1 cellular context compared by ENCODE assay signal in the genomic region with DNA sequence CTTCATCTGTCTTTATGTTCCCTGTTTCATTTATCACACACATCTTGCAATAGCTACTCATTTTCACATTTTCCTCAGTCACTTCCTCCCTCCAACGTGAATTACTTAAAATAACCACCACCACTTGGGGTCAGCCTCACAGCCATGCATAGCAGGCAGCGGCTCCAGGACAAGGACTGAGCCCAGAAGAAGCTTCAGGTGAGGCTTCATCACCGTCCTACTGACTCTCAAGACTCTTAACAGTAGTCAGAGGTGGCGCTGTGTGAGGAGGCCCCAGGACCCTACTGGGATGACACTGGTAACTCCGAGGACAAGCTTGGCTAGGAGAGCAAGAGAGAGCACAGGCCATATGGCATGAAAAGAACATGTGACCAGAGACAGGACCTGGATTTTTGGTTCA.
TF ChIP-seq lines count a peak whose summit lies in the region.

No MANE protein-coding gene starts in this region.

TF ChIP-seq in GM23338, 12 proteins besides CTCF, POLR2A, EP300 and RAD21 (continued from another document):
- TF ChIP-seq, protein P1, sequence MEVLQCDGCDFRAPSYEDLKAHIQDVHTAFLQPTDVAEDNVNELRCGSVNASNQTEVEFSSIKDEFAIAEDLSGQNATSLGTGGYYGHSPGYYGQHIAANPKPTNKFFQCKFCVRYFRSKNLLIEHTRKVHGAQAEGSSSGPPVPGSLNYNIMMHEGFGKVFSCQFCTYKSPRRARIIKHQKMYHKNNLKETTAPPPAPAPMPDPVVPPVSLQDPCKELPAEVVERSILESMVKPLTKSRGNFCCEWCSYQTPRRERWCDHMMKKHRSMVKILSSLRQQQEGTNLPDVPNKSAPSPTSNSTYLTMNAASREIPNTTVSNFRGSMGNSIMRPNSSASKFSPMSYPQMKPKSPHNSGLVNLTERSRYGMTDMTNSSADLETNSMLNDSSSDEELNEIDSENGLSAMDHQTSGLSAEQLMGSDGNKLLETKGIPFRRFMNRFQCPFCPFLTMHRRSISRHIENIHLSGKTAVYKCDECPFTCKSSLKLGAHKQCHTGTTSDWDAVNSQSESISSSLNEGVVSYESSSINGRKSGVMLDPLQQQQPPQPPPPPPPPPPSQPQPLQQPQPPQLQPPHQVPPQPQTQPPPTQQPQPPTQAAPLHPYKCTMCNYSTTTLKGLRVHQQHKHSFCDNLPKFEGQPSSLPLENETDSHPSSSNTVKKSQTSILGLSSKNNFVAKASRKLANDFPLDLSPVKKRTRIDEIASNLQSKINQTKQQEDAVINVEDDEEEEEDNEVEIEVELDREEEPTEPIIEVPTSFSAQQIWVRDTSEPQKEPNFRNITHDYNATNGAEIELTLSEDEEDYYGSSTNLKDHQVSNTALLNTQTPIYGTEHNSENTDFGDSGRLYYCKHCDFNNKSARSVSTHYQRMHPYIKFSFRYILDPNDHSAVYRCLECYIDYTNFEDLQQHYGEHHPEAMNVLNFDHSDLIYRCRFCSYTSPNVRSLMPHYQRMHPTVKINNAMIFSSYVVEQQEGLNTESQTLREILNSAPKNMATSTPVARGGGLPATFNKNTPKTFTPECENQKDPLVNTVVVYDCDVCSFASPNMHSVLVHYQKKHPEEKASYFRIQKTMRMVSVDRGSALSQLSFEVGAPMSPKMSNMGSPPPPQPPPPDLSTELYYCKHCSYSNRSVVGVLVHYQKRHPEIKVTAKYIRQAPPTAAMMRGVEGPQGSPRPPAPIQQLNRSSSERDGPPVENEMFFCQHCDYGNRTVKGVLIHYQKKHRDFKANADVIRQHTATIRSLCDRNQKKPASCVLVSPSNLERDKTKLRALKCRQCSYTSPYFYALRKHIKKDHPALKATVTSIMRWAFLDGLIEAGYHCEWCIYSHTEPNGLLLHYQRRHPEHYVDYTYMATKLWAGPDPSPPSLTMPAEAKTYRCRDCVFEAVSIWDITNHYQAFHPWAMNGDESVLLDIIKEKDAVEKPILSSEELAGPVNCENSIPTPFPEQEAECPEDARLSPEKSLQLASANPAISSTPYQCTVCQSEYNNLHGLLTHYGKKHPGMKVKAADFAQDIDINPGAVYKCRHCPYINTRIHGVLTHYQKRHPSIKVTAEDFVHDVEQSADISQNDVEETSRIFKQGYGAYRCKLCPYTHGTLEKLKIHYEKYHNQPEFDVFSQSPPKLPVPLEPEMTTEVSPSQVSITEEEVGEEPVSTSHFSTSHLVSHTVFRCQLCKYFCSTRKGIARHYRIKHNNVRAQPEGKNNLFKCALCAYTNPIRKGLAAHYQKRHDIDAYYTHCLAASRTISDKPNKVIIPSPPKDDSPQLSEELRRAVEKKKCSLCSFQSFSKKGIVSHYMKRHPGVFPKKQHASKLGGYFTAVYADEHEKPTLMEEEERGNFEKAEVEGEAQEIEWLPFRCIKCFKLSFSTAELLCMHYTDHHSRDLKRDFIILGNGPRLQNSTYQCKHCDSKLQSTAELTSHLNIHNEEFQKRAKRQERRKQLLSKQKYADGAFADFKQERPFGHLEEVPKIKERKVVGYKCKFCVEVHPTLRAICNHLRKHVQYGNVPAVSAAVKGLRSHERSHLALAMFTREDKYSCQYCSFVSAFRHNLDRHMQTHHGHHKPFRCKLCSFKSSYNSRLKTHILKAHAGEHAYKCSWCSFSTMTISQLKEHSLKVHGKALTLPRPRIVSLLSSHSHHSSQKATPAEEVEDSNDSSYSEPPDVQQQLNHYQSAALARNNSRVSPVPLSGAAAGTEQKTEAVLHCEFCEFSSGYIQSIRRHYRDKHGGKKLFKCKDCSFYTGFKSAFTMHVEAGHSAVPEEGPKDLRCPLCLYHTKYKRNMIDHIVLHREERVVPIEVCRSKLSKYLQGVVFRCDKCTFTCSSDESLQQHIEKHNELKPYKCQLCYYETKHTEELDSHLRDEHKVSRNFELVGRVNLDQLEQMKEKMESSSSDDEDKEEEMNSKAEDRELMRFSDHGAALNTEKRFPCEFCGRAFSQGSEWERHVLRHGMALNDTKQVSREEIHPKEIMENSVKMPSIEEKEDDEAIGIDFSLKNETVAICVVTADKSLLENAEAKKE (CRISPR knock-in tag; IDR thresholded peaks at IDR 0.05), result peak; percentile 54; the same call in 1 of the 2 replicates
TF ChIP-seq in GM23338: peak in this region for 1.
